16 cellular contexts compared by ENCODE assay signal in genomic region chr14:74875204-74875603, GRCh38.
DNase-seq lines count a peak whose midpoint lies in the region; ATAC-seq, FAIRE-seq and TF ChIP-seq lines count a peak whose summit lies in the region.
"Had no signal": no experiment of that assay in that cellular context is flagged by ENCODE, and none has a peak within 500 bp of the region (broad histone marks: within the 10 kb centered on the region; RNA-seq: fewer than 3 reads in every experiment).

No MANE protein-coding gene starts in this region.

- no peak overlapping the region for H3K27ac Mint-ChIP-seq in activated naive CD4-positive, alpha-beta T cell treated with anti-CD3 and anti-CD28 coated beads, Interleukin-2, amount 50 U/mL, for 24 hours
- peak overlapping the region; percentile 14 for H3K27ac Mint-ChIP-seq in activated naive CD8-positive, alpha-beta T cell treated with anti-CD3 and anti-CD28 coated beads, Interleukin-2, amount 50 U/mL, for 24 hours
- H3K27ac Mint-ChIP-seq in stimulated activated effector memory CD8-positive, alpha-beta T cell treated with anti-CD3 and anti-CD28 coated beads, Interleukin-12 subunit alpha, Interleukin-12 subunit beta, amount 100 ng/mL, for 72 hours, result peak overlapping the region; percentile 95

- no peaks in the 10 kb centered on the region for H3K9me3 Mint-ChIP-seq in activated naive CD4-positive, alpha-beta T cell treated with anti-CD3 and anti-CD28 coated beads, Interleukin-2, amount 50 U/mL, for 24 hours
- no peaks in the 10 kb centered on the region for H3K9me3 Mint-ChIP-seq in activated naive CD8-positive, alpha-beta T cell treated with anti-CD3 and anti-CD28 coated beads, Interleukin-2, amount 50 U/mL, for 24 hours
- no peaks in the 10 kb centered on the region for H3K9me3 Mint-ChIP-seq in stimulated activated effector memory CD8-positive, alpha-beta T cell treated with anti-CD3 and anti-CD28 coated beads, Interleukin-12 subunit alpha, Interleukin-12 subunit beta, amount 100 ng/mL, for 72 hours
- H3K9me3 Mint-ChIP-seq: H9 had no signal

- no peaks in the 10 kb centered on the region for H3K36me3 ChIP-seq in Loucy (ENCODE audit: insufficient read depth, low read length)

- H3K9ac ChIP-seq in Loucy (ENCODE audit: low read depth, low read length, poor library complexity, severe bottlenecking), result no peak overlapping the region

- no peaks in the 10 kb centered on the region for H3K9me2 ChIP-seq in Loucy (replicated peaks; ENCODE audit: low read depth, low read length)

- H3K4me1 Mint-ChIP-seq in activated naive CD4-positive, alpha-beta T cell treated with anti-CD3 and anti-CD28 coated beads, Interleukin-2, amount 50 U/mL, for 24 hours, result peaks cover 28% of the 10 kb centered on the region
- peaks cover 30% of the 10 kb centered on the region for H3K4me1 Mint-ChIP-seq in activated naive CD8-positive, alpha-beta T cell treated with anti-CD3 and anti-CD28 coated beads, Interleukin-2, amount 50 U/mL, for 24 hours
- H3K4me1 Mint-ChIP-seq in stimulated activated effector memory CD8-positive, alpha-beta T cell treated with anti-CD3 and anti-CD28 coated beads, Interleukin-12 subunit alpha, Interleukin-12 subunit beta, amount 100 ng/mL, for 72 hours, result peaks cover 26% of the 10 kb centered on the region

- H3F3A ChIP-seq in Loucy (ENCODE audit: low read depth), result no peaks in the 10 kb centered on the region

- H3K4me1 ChIP-seq in Loucy (ENCODE audit: insufficient read depth, low read length, poor library complexity, severe bottlenecking), result peaks cover 16% of the 10 kb centered on the region

- DNase-seq in activated naive CD4-positive, alpha-beta T cell treated with anti-CD3 and anti-CD28 coated beads, Interleukin-2, amount 50 U/mL, for 16 hours, result no peak
- DNase-seq in activated naive CD8-positive, alpha-beta T cell treated with anti-CD3 and anti-CD28 coated beads, Interleukin-2, amount 50 U/mL, for 24 hours, result no peak
- no peak for DNase-seq in stimulated activated effector memory CD8-positive, alpha-beta T cell treated with anti-CD3 and anti-CD28 coated beads, Interleukin-12 subunit alpha, Interleukin-12 subunit beta, amount 100 ng/mL, for 72 hours (ENCODE audit: low spot score in 2 of 2)
- DNase-seq in substantia nigra (lab: John Stamatoyannopoulos, UW) (no peak), GM19239 (ENCODE audit: insufficient read length, low spot score) (no peak)
- DNase-seq: 8988T, COR-L47, EL, H9, NCI-H1048, NCI-H1436 treated with DMSO at 0.1 percent for 48 hours, NCI-H2081, NCI-H524 had no signal

- peak overlapping the region; percentile 66 for H3K4me2 ChIP-seq in Loucy (ENCODE audit: low read depth, low read length, poor library complexity, severe bottlenecking)

- H2AFZ ChIP-seq in Loucy (ENCODE audit: low read length), result no peak overlapping the region

- H3K4me3 Mint-ChIP-seq in activated naive CD4-positive, alpha-beta T cell treated with anti-CD3 and anti-CD28 coated beads, Interleukin-2, amount 50 U/mL, for 24 hours, result peak overlapping the region; percentile 56
- H3K4me3 Mint-ChIP-seq in activated naive CD8-positive, alpha-beta T cell treated with anti-CD3 and anti-CD28 coated beads, Interleukin-2, amount 50 U/mL, for 24 hours, result peak overlapping the region; percentile 34
- H3K4me3 Mint-ChIP-seq in stimulated activated effector memory CD8-positive, alpha-beta T cell treated with anti-CD3 and anti-CD28 coated beads, Interleukin-12 subunit alpha, Interleukin-12 subunit beta, amount 100 ng/mL, for 72 hours, result peak overlapping the region; percentile 68
- H3K4me3 Mint-ChIP-seq: H9 had no signal

- ATAC-seq in activated naive CD8-positive, alpha-beta T cell treated with anti-CD3 and anti-CD28 coated beads, Interleukin-2, amount 50 U/mL, for 24 hours, result no peak
- no peak for ATAC-seq in stimulated activated effector memory CD8-positive, alpha-beta T cell treated with anti-CD3 and anti-CD28 coated beads, Interleukin-12 subunit alpha, Interleukin-12 subunit beta, amount 100 ng/mL, for 72 hours
- no peak for ATAC-seq in HG03175 (IDR thresholded peaks at IDR 0.05; ENCODE audit: unreplicated experiment)

- no peaks in the 10 kb centered on the region for H3K79me2 ChIP-seq in Loucy (ENCODE audit: insufficient read depth, low read length)

- no peaks in the 10 kb centered on the region for H4K20me1 ChIP-seq in Loucy (ENCODE audit: insufficient read depth, low read length, poor library complexity, severe bottlenecking)

- no peaks in the 10 kb centered on the region for H3K9me3 ChIP-seq in Loucy (ENCODE audit: insufficient read depth, low read depth, low read length)

- FAIRE-seq in GM19239 (lab: Jason Lieb, UNC), result no peak

- no peaks in the 10 kb centered on the region for H3K27me3 ChIP-seq in Loucy (ENCODE audit: insufficient read depth, low read length, poor library complexity, severe bottlenecking)

- TF ChIP-seq CTCF in Loucy (conservative IDR thresholded peaks at IDR 0.05; ENCODE audit: low read length), result no peak

- H3K27me3 Mint-ChIP-seq in activated naive CD4-positive, alpha-beta T cell treated with anti-CD3 and anti-CD28 coated beads, Interleukin-2, amount 50 U/mL, for 24 hours, result no peaks in the 10 kb centered on the region
- no peaks in the 10 kb centered on the region for H3K27me3 Mint-ChIP-seq in activated naive CD8-positive, alpha-beta T cell treated with anti-CD3 and anti-CD28 coated beads, Interleukin-2, amount 50 U/mL, for 24 hours

- H3K4me3 ChIP-seq in Loucy (ENCODE audit: low read length, poor library complexity, severe bottlenecking), result peak overlapping the region; percentile 65

- H3K36me3 Mint-ChIP-seq in activated naive CD4-positive, alpha-beta T cell treated with anti-CD3 and anti-CD28 coated beads, Interleukin-2, amount 50 U/mL, for 24 hours, result no peaks in the 10 kb centered on the region
- no peaks in the 10 kb centered on the region for H3K36me3 Mint-ChIP-seq in activated naive CD8-positive, alpha-beta T cell treated with anti-CD3 and anti-CD28 coated beads, Interleukin-2, amount 50 U/mL, for 24 hours (ENCODE audit: low read depth)
- no peaks in the 10 kb centered on the region for H3K36me3 Mint-ChIP-seq in stimulated activated effector memory CD8-positive, alpha-beta T cell treated with anti-CD3 and anti-CD28 coated beads, Interleukin-12 subunit alpha, Interleukin-12 subunit beta, amount 100 ng/mL, for 72 hours

- H3K27ac ChIP-seq in substantia nigra (ENCODE audit: low read depth, low read length, poor library complexity, severe bottlenecking), result no peak overlapping the region
